Comparison of ENCODE assay signal across 8 cellular contexts in the genomic region with DNA sequence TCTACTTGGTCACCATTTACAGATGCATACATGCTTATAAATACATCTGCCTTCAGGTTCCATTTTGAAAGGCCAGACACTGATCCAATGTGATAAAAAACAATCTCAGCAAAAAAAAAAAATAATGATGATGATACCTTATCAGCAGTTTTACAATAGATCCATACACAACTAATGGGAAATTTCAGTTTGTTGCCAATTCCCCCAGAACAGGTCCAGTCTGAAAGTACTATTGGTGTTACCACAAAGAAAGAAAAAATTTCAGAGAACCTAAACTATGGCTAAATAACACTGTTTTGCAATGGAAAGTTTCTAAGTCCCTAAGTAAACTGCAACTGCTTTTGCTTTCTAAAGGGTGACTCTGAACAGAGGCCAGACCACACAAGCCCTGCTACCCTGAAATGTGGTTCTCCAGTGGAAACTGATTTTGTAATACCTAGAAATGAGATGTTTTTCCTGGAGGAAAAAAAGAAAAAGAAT. TPM values are rescaled to one million over a fixed set of nuclear protein-coding genes. Genes with fewer than 3 reads are reported as not detected.
A peak's percentile ranks its signal among the peaks of the same experiment; 100 is the strongest.
DNase-seq lines count a peak whose midpoint lies in the region; ATAC-seq lines count a peak whose summit lies in the region.

No MANE protein-coding gene starts in this region.

- CTCF ChIA-PET in T-cell (lab: Charles Lee) = interaction anchor here in 1 of 2 donors (0.6 to 11.8 kb wide), 7 partner anchors 11 to 312 kb away, joined by 4 to 197 read pairs (median 10); no protein-coding TSS in a partner anchor

- peaks cover 30% of the 10 kb centered on the region for H3K36me3 Mint-ChIP-seq in T-cell

- no peaks in the 10 kb centered on the region for H3K27me3 ChIP-seq in layer of hippocampus (ENCODE audit: control insufficient read depth, insufficient read depth, low read length)

- H3K27ac ChIP-seq in layer of hippocampus (ENCODE audit: low read depth, low read length) = peak overlapping the region; percentile 16

- peaks cover 91 to 95% (median 94%) of the 10 kb centered on the region in 3 donors for H3K4me1 Mint-ChIP-seq in T-cell

- peak overlapping the region; percentile 46 to 72 (median 62) for H3K4me3 Mint-ChIP-seq in T-cell

- peak; percentile 36 for ATAC-seq in GM18519 (IDR thresholded peaks at IDR 0.05; ENCODE audit: low FRiP score, unreplicated experiment)
- ATAC-seq in HG02763 (IDR thresholded peaks at IDR 0.05; ENCODE audit: unreplicated experiment) = peak; percentile 53
- peak in 1 of 4 experiments; percentile 18 for ATAC-seq in T-cell (replicated peaks in 1 of 4)

- no peaks in the 10 kb centered on the region for H3K9me3 Mint-ChIP-seq in T-cell

- POLR2A ChIA-PET in T-cell (lab: Charles Lee) = interaction anchor here (0.6 to 2.1 kb wide), 10 partner anchors 10 to 317 kb away, joined by 3 to 21 read pairs (median 4); no protein-coding TSS in a partner anchor

- no peaks in the 10 kb centered on the region for H3K27me3 Mint-ChIP-seq in T-cell

- peak overlapping the region; percentile 95 for H3K27ac Mint-ChIP-seq in T-cell

- DNase-seq in T-cell (no peak), epidermal melanocyte (ENCODE audit: insufficient read length, low spot score) (no peak), islet precursor cell (no peak)
- no peak for DNase-seq in effector CD4-positive, alpha-beta T cell
- DNase-seq in activated CD4-positive, alpha-beta T cell treated with anti-CD3 and anti-CD28 coated beads, Interleukin-2, amount 50 U/mL, for 1 hour = no peak

RNA-seq across cellular contexts. Expression of gene LPIN2, which starts 54.1 kb away (rescaled TPM):
- total RNA-seq in T-cell = 100 to 1,000 TPM in 1 of 5 donors, 10 to 100 TPM in 4; 78.9 to 107 (median 88.8) TPM
